In the genomic region with DNA sequence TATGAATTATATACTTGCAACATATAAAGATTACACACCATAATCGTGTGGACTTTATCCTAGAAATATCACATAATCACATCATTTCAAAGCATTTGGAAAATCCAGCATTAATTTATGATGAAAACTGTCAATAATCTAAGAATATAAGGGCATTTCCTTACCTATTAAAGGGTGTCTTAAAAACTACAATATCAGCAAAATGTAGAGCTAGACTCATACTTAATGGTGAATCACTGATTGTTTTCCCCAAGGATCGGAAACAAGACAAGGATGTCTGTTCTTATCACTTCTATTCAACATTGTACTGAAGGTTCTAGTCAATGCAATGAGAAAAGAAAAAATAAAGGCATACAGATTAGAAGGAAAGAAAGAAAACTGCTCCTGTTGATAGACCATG, we compare ENCODE assay signal across 23 cellular contexts. TPM values are rescaled to one million over a fixed set of nuclear protein-coding genes. Genes with fewer than 3 reads are reported as not detected.
DNase-seq lines count a peak whose midpoint lies in the region; ATAC-seq, FAIRE-seq and TF ChIP-seq lines count a peak whose summit lies in the region.
"Had no signal": no experiment of that assay in that cellular context is flagged by ENCODE, and none has a peak within 500 bp of the region (broad histone marks: within the 10 kb centered on the region; RNA-seq: fewer than 3 reads in every experiment).

No MANE protein-coding gene starts in this region.

- CTCF ChIA-PET in HepG2 (lab: Yijun Ruan, JAX; ENCODE audit: low intra/inter-chr PET ratio, low total read pairs): no interaction called here
- CTCF ChIA-PET in K562 (lab: Yijun Ruan, JAX; ENCODE audit: low intra/inter-chr PET ratio): no interaction called here

- no peak for TF ChIP-seq EP300 in HepG2 (IDR thresholded peaks at IDR 0.05; ENCODE audit: low read depth in 2 of 2, low read length in 2 of 2)
- TF ChIP-seq EP300 in HepG2 (CRISPR knock-in tag; IDR thresholded peaks at IDR 0.05; ENCODE audit: borderline replicate concordance): no peak
- no peak for TF ChIP-seq EP300 in K562 (IDR thresholded peaks at IDR 0.05; ENCODE audit: low read length)

- H3K4me3 ChIP-seq in HepG2 (replicated peaks in 1 of 3; ENCODE audit: insufficient read depth in 1 of 3, low read depth in 2 of 3, low read length in 3 of 3) (no peak overlapping the region), right lobe of liver (no peak overlapping the region), K562 (no peak overlapping the region), neutrophil (ENCODE audit: low read depth in 1 of 2, low read length in 1 of 2) (no peak overlapping the region)
- H3K4me3 ChIP-seq: BLaER1 treated with 17β-estradiol and CSF1 and Interleukin-3, amounts not matched to agents 10 nM and 100 nM had no signal

- no peak for TF ChIP-seq CTCF in HepG2 (CRISPR knock-in tag; IDR thresholded peaks at IDR 0.05)
- no peak for TF ChIP-seq CTCF in right lobe of liver (IDR thresholded peaks at IDR 0.05)
- no peak for TF ChIP-seq CTCF in K562 (IDR thresholded peaks at IDR 0.05 in 2 of 3, conservative IDR thresholded peaks at IDR 0.05 in 1 of 3; ENCODE audit: insufficient read depth in 2 of 3, low read depth in 1 of 3, low read length in 3 of 3)
- TF ChIP-seq CTCF in neutrophil (IDR thresholded peaks at IDR 0.05): no peak

- TF ChIP-seq POLR2A in HepG2 (IDR thresholded peaks at IDR 0.05; ENCODE audit: insufficient read depth in 1 of 2, low read depth in 2 of 2, low read length in 2 of 2) (no peak), right lobe of liver (IDR thresholded peaks at IDR 0.05) (no peak), K562 (conservative IDR thresholded peaks at IDR 0.05) (no peak)

- H3K27me3 ChIP-seq in HepG2 (ENCODE audit: control insufficient read depth in 1 of 2, insufficient read depth in 2 of 2, low read length in 2 of 2): no peaks in the 10 kb centered on the region
- no peaks in the 10 kb centered on the region for H3K27me3 ChIP-seq in right lobe of liver
- H3K27me3 ChIP-seq in K562 (ENCODE audit: control insufficient read depth in 2 of 2, insufficient read depth in 2 of 2, low read length in 2 of 2): no peaks in the 10 kb centered on the region
- H3K27me3 ChIP-seq in neutrophil: no peaks in the 10 kb centered on the region
- H3K27me3 ChIP-seq: BE2C; BLaER1 treated with 17β-estradiol and CSF1 and Interleukin-3, amounts not matched to agents 10 nM and 100 nM had no signal

- no peaks in the 10 kb centered on the region for H4K20me1 ChIP-seq in HepG2 (ENCODE audit: insufficient read depth, low read length)
- H4K20me1 ChIP-seq in K562 (replicated peaks; ENCODE audit: control insufficient read depth, insufficient read depth, low read length): no peaks in the 10 kb centered on the region
- H4K20me1 ChIP-seq: BLaER1 treated with 17β-estradiol and CSF1 and Interleukin-3, amounts not matched to agents 10 nM and 100 nM had no signal

- H3K9ac ChIP-seq in HepG2 (ENCODE audit: insufficient read depth, low read depth, low read length): no peak overlapping the region
- no peak overlapping the region for H3K9ac ChIP-seq in K562 (ENCODE audit: insufficient read depth in 1 of 2, low read depth in 2 of 2, low read length in 2 of 2)
- H3K9ac ChIP-seq: BLaER1 treated with 17β-estradiol and CSF1 and Interleukin-3, amounts not matched to agents 10 nM and 100 nM had no signal

- in situ Hi-C loops in HepG2 (cut with HindIII; ENCODE audit: extremely low pct_ligation_motif_present, low pct_unique_long_range_greater_than_20kb) (no loop called here), K562 (cut with MboI) (no loop called here)

- H3K4me1 ChIP-seq in HepG2 (ENCODE audit: insufficient read depth, low read length) (no peaks in the 10 kb centered on the region), right lobe of liver (no peaks in the 10 kb centered on the region), K562 (replicated peaks in 1 of 2; ENCODE audit: control insufficient read depth in 2 of 2, insufficient read depth in 2 of 2, low read length in 2 of 2) (peaks cover 0 to 11% of the 10 kb centered on the region in 2 experiments; a peak in 4 of 5 replicates), neutrophil (ENCODE audit: control insufficient read depth in 1 of 2, insufficient read depth in 1 of 2, low read depth in 1 of 2, low read length in 1 of 2) (peaks cover 14% of the 10 kb centered on the region in 2 experiments)
- H3K4me1 ChIP-seq: BE2C had no signal

- no peak for TF ChIP-seq RAD21 in HepG2 (CRISPR knock-in tag; IDR thresholded peaks at IDR 0.05)
- TF ChIP-seq RAD21 in K562 (CRISPR knock-in tag; conservative IDR thresholded peaks at IDR 0.05 in 1 of 2, IDR thresholded peaks at IDR 0.05 in 1 of 2): no peak

- no peak for ATAC-seq in HepG2
- no peak for ATAC-seq in right lobe of liver
- no peak for ATAC-seq in K562
- ATAC-seq in HG03469 (IDR thresholded peaks at IDR 0.05; ENCODE audit: unreplicated experiment): no peak

- H3K79me2 ChIP-seq in HepG2 (ENCODE audit: insufficient read depth, low read length) (no peaks in the 10 kb centered on the region), K562 (ENCODE audit: control insufficient read depth, insufficient read depth, low read length) (no peaks in the 10 kb centered on the region)

- 30% methylated on average over 2 of the region's 2 CpGs for WGBS in HepG2 (ENCODE audit: low lambda C conversion rate)
- WGBS in right lobe of liver (ENCODE audit: insufficient coverage, low coverage, low lambda C conversion rate, missing lambda C conversion rate): 62% methylated on average over 2 of the region's 2 CpGs
- 40% methylated on average over 2 of the region's 2 CpGs for WGBS in K562 (ENCODE audit: insufficient coverage, low coverage, missing lambda C conversion rate)

- H2AFZ ChIP-seq in HepG2 (ENCODE audit: low read length) (no peak overlapping the region), K562 (ENCODE audit: low read depth, low read length) (no peak overlapping the region)

- intact Hi-C loops in HepG2 (cut with micrococcal nuclease; ENCODE audit: unreplicated experiment) (no loop called here), right lobe of liver (cut with DNase I) (no loop called here), K562 (cut with micrococcal nuclease) (no loop called here)

- FAIRE-seq in HepG2 (lab: Jason Lieb, UNC): no peak
- no peak for FAIRE-seq in K562 (lab: Jason Lieb, UNC)
- FAIRE-seq: A204.1, GM12892, GM19239 had no signal

- DNase-seq in HepG2 (ENCODE audit: low spot score) (no peak), right lobe of liver (no peak), K562 (ENCODE audit: extremely low read depth in 1 of 4, low spot score in 3 of 4) (no peak), T1000 (lab: John Stamatoyannopoulos, UW) (no peak)
- DNase-seq: ACHN; AML-193; BE2C; Calu3; CD4-positive, alpha-beta T cell; CD8-positive, alpha-beta memory T cell; COR-L47; DMS53; DMS79 treated with DMSO at 0.1 percent for 48 hours; GOT3; H7; HCEC 1CT had no signal

- H3K27ac ChIP-seq in HepG2 (ENCODE audit: extremely low read length, insufficient read depth, low read length) (no peak overlapping the region), right lobe of liver (no peak overlapping the region), K562 (ENCODE audit: extremely low read depth, low read depth, low read length) (no peak overlapping the region), neutrophil (peak overlapping the region; percentile 79)
- H3K27ac ChIP-seq: 22Rv1; BLaER1 treated with 17β-estradiol and CSF1 and Interleukin-3, amounts not matched to agents 10 nM and 100 nM had no signal

- H3K36me3 ChIP-seq in HepG2 (replicated peaks in 1 of 2; ENCODE audit: control insufficient read depth in 1 of 2, insufficient read depth in 2 of 2, low read length in 2 of 2): no peaks in the 10 kb centered on the region
- no peaks in the 10 kb centered on the region for H3K36me3 ChIP-seq in right lobe of liver
- no peaks in the 10 kb centered on the region for H3K36me3 ChIP-seq in K562 (ENCODE audit: control insufficient read depth, insufficient read depth, low read length)
- no peaks in the 10 kb centered on the region for H3K36me3 ChIP-seq in neutrophil
- H3K36me3 ChIP-seq: BE2C; BLaER1 treated with 17β-estradiol and CSF1 and Interleukin-3, amounts not matched to agents 10 nM and 100 nM had no signal

- H3K4me2 ChIP-seq in HepG2 (ENCODE audit: low read depth, low read length): no peak overlapping the region
- H3K4me2 ChIP-seq in K562 (ENCODE audit: insufficient read depth, low read length): no peak overlapping the region
- H3K4me2 ChIP-seq: BLaER1 treated with 17β-estradiol and CSF1 and Interleukin-3, amounts not matched to agents 10 nM and 100 nM had no signal

- POLR2A ChIA-PET in HepG2 (lab: Yijun Ruan, JAX) (no interaction called here), K562 (lab: Yijun Ruan, JAX) (no interaction called here)

- no peaks in the 10 kb centered on the region for H3K9me3 ChIP-seq in HepG2 (ENCODE audit: low read length)
- no peaks in the 10 kb centered on the region for H3K9me3 ChIP-seq in right lobe of liver
- H3K9me3 ChIP-seq in K562 (replicated peaks; ENCODE audit: control insufficient read depth, insufficient read depth, low read depth, low read length): no peaks in the 10 kb centered on the region
- no peaks in the 10 kb centered on the region for H3K9me3 ChIP-seq in neutrophil
- H3K9me3 ChIP-seq: BE2C had no signal

- no peaks in the 10 kb centered on the region for H3K9me1 ChIP-seq in K562 (ENCODE audit: control insufficient read depth, insufficient read depth, low read length)

- BruUV-seq in HepG2 (replicated peaks; lab: Mats Ljungman, UMichigan) (no TSS peak), K562 (replicated peaks; lab: Mats Ljungman, UMichigan) (no TSS peak)

RNA-seq across cellular contexts. Expression of a gene that starts 8.0 kb away (rescaled TPM):
- total RNA-seq in HepG2 (2016; rRNA removed; fragmentation: Illumina TruSeq; extraction: Trizol) (46.5 and 90.9 TPM in 2 replicates), right lobe of liver (10 to 100 TPM; 20.9 to 44.4 (median 34.2) TPM), K562 (2014; rRNA removed) (128 and 129 TPM in 2 replicates), K562 (2014; rRNA removed; fragmentation: Illumina TruSeq; extraction: Trizol) (99.3 and 108 TPM in 2 replicates), K562 (2015; rRNA removed; fragmentation: Illumina TruSeq; extraction: Trizol) (96.1 and 103 TPM in 2 replicates), K562 (2021) (66.6 and 67.0 TPM in 2 replicates)
- 3.4 and 4.6 TPM in 2 replicates for total RNA-seq in HepG2 (2016; cell fraction: cytosol; rRNA removed; fragmentation: Illumina TruSeq; extraction: Trizol; ENCODE audit: low read depth)
- total RNA-seq in HepG2 (2016; cell fraction: insoluble cytoplasmic fraction; rRNA removed; fragmentation: Illumina TruSeq; extraction: Trizol): 43.6 and 92.7 TPM in 2 replicates
- 8.6 and 12.6 TPM in 2 replicates for total RNA-seq in HepG2 (2016; cell fraction: membrane; rRNA removed; fragmentation: Illumina TruSeq; extraction: Trizol)
- total RNA-seq in HepG2 (2016; cell fraction: nucleus; rRNA removed; fragmentation: Illumina TruSeq; extraction: Trizol): 268 and 291 TPM in 2 replicates
- polyA plus RNA-seq in HepG2 (2011; rRNA removed) (49.2 and 60.6 TPM in 2 replicates), K562 (2011; rRNA removed) (84.9 and 88.0 TPM in 2 replicates), K562 (2014; fragmentation: Illumina TruSeq; extraction: Trizol) (65.8 and 81.9 TPM in 2 replicates), K562 (2014; fragmentation: Nextera tagmentation; extraction: Ambion mirVana) (10 to 100 TPM; 40.8 to 47.0 TPM), K562 (2014; rRNA removed) (58.8 and 63.4 TPM in 2 replicates)
- 8.1 and 8.6 TPM in 2 replicates for polyA plus RNA-seq in HepG2 (2011; cell fraction: cytosol; rRNA removed)
- polyA plus RNA-seq in HepG2 (2011; cell fraction: nucleus; rRNA removed): 117 and 132 TPM in 2 replicates
- polyA plus RNA-seq in HepG2 (2012): 30.0 and 51.7 TPM in 2 replicates
- 0.93 and 1.2 TPM in 2 replicates for polyA plus RNA-seq in HepG2 (2016; cell fraction: cytosol; fragmentation: Illumina TruSeq; extraction: Trizol; ENCODE audit: low read depth)
- 40.2 and 41.5 TPM in 2 replicates for polyA plus RNA-seq in HepG2 (2016; cell fraction: insoluble cytoplasmic fraction; fragmentation: Illumina TruSeq; extraction: Trizol; ENCODE audit: low read depth)
- 3.6 and 4.5 TPM in 2 replicates for polyA plus RNA-seq in HepG2 (2016; cell fraction: membrane; fragmentation: Illumina TruSeq; extraction: Trizol; ENCODE audit: low read depth)
- 335 and 346 TPM in 2 replicates for polyA plus RNA-seq in HepG2 (2016; cell fraction: nucleus; fragmentation: Illumina TruSeq; extraction: Trizol; ENCODE audit: insufficient read depth, low read depth)
- polyA minus RNA-seq in HepG2 (2011; rRNA and poly(A)+ RNA removed; ENCODE audit: low replicate concordance): 74.5 and 94.2 TPM in 2 replicates
- polyA minus RNA-seq in HepG2 (2011; cell fraction: cytosol; rRNA and poly(A)+ RNA removed): 10.0 and 13.3 TPM in 2 replicates
- 404 and 556 TPM in 2 replicates for polyA minus RNA-seq in HepG2 (2011; cell fraction: nucleus; rRNA and poly(A)+ RNA removed)
- total RNA-seq in K562 (2011; cell fraction: chromatin; rRNA removed; ENCODE audit: low replicate concordance): 177 and 602 TPM in 2 replicates
- 97.2 and 131 TPM in 2 replicates for total RNA-seq in K562 (2011; cell fraction: nucleolus; rRNA removed)
- total RNA-seq in K562 (2011; cell fraction: nucleoplasm; rRNA removed): 216 and 303 TPM in 2 replicates
- polyA plus RNA-seq in K562 (2011; cell fraction: cytosol; rRNA removed): 23.1 and 26.0 TPM in 2 replicates
- 342 and 521 TPM in 2 replicates for polyA plus RNA-seq in K562 (2011; cell fraction: nucleus; rRNA removed)
- 42.0 and 50.5 TPM in 2 replicates for polyA plus RNA-seq in K562 (2012)
- polyA minus RNA-seq in K562 (2011; rRNA and poly(A)+ RNA removed): 127 and 147 TPM in 2 replicates
- polyA minus RNA-seq in K562 (2011; cell fraction: cytosol; rRNA and poly(A)+ RNA removed): 25.1 and 32.1 TPM in 2 replicates
- 431 and 526 TPM in 2 replicates for polyA minus RNA-seq in K562 (2011; cell fraction: nucleus; rRNA and poly(A)+ RNA removed)
